ENCODE assay signal across 15 cellular contexts in genomic region chr4:87947381-87948160, GRCh38. TPM values are rescaled to one million over a fixed set of nuclear protein-coding genes. Genes with fewer than 3 reads are reported as not detected.
DNase-seq lines count a peak whose midpoint lies in the region; ATAC-seq and TF ChIP-seq lines count a peak whose summit lies in the region.
"Had no signal": no experiment of that assay in that cellular context is flagged by ENCODE, and none has a peak within 500 bp of the region (broad histone marks: within the 10 kb centered on the region; RNA-seq: fewer than 3 reads in every experiment).

No MANE protein-coding gene starts in this region.

- intact Hi-C loops in lower leg skin (cut with DNase I; ENCODE audit: low total_unique reads) = no loop called here

- peak; percentile 71 for DNase-seq in EH (ENCODE audit: low read depth)
- peak; percentile 52 for DNase-seq in M059J (ENCODE audit: low read depth)
- DNase-seq in NCI-H82 treated with DMSO at 0.1 percent for 48 hours (lab: John Stamatoyannopoulos, UW; ENCODE audit: unreplicated experiment) = peak; percentile 84
- peak; percentile 10 for DNase-seq in kidney epithelial cell (ENCODE audit: low read depth)
- DNase-seq in lower leg skin (ENCODE audit: low spot score in 2 of 2) = no peak
- no peak for DNase-seq in GM03348 (ENCODE audit: low spot score)
- DNase-seq in NCI-H1417 treated with DMSO at 0.1 percent for 48 hours (lab: John Stamatoyannopoulos, UW) = no peak
- DNase-seq: 8988T; AML-193; CD4-positive, CD25-positive, alpha-beta regulatory T cell; DMS 273 treated with DMSO at 0.1 percent for 48 hours; GDM1; HCEC 1CT had no signal

- H3K27me3 ChIP-seq in kidney epithelial cell (ENCODE audit: control insufficient read depth, insufficient read depth, low read length) = no peaks in the 10 kb centered on the region
- H3K27me3 ChIP-seq: BLaER1 treated with 17β-estradiol and CSF1 and Interleukin-3, amounts not matched to agents 10 nM and 100 nM had no signal

- WGBS in lower leg skin, 2 donors = 76 to 77% methylated on average over 6 of the region's 6 CpGs

- TF ChIP-seq CTCF in kidney epithelial cell (IDR thresholded peaks at IDR 0.05; ENCODE audit: insufficient read depth, low read length, poor library complexity, severe bottlenecking) (no peak), lower leg skin (IDR thresholded peaks at IDR 0.05) (no peak)

- TF ChIP-seq POLR2A in lower leg skin (IDR thresholded peaks at IDR 0.05) = no peak

- no peaks in the 10 kb centered on the region for H3K36me3 ChIP-seq in kidney epithelial cell (ENCODE audit: control insufficient read depth, insufficient read depth, low read length)
- H3K36me3 ChIP-seq: BLaER1 treated with 17β-estradiol and CSF1 and Interleukin-3, amounts not matched to agents 10 nM and 100 nM had no signal

- no peak for ATAC-seq in HG02623 (IDR thresholded peaks at IDR 0.05; ENCODE audit: unreplicated experiment)

- H3K4me3 ChIP-seq in kidney epithelial cell (ENCODE audit: low read depth, low read length) = no peak overlapping the region
- no peak overlapping the region for H3K4me3 ChIP-seq in lower leg skin (ENCODE audit: low read depth, poor library complexity, severe bottlenecking)
- H3K4me3 ChIP-seq: BLaER1 treated with 17β-estradiol and CSF1 and Interleukin-3, amounts not matched to agents 10 nM and 100 nM had no signal

RNA-seq across cellular contexts. Expression of gene SPP1, which starts 27.9 kb away (rescaled TPM):
- 6.1 and 6.4 TPM in 2 replicates for total RNA-seq in M059J (2014; rRNA removed; shearing (Covaris generic))
- 158 and 160 TPM in 2 replicates for total RNA-seq in kidney epithelial cell
- 10 to 100 TPM in 2 of 4 donors, 1 to 10 TPM in 2; 1.9 to 57.0 (median 7.4) TPM for total RNA-seq in lower leg skin
- total RNA-seq: CD4-positive, CD25-positive, alpha-beta regulatory T cell had no signal

RNA-seq across cellular contexts. Expression of gene PKD2, which starts 59.9 kb away (rescaled TPM):
- 19.5 and 26.4 TPM in 2 replicates for total RNA-seq in M059J (2014; rRNA removed; shearing (Covaris generic))
- 30.4 and 31.6 TPM in 2 replicates for total RNA-seq in kidney epithelial cell
- 10 to 100 TPM; 17.3 to 25.4 (median 21.7) TPM for total RNA-seq in lower leg skin

Comparison
In these comparisons a context has a peak if more than half of its experiments do, and no peak if none do; other contexts are left out.
1. DNase-seq: peak in EH (single experiment), M059J (single experiment), NCI-H82 treated with DMSO at 0.1 percent for 48 hours (single experiment) and kidney epithelial cell (single experiment); none in lower leg skin (0 of 2), GM03348 (single experiment) and NCI-H1417 treated with DMSO at 0.1 percent for 48 hours (single experiment).